In the genomic region with DNA sequence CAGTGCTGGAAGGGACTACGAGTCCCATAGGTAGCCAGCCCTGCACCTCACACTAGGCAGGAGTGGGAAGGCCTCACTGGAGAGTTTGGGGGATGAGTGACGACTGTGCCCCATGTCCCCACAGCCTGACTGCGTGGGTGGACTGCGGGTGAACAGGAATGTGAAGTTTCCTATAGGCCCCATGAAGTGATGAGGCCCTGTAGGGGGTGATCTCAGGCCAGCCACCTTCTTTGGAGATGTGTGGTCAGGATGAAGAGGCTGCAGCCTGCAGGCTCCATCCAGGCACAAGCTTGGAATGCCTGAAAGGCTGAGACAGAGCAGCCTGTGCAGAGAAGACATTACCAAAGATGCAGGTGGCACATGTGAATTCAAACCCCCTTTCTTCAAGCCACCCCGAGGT, we compare ENCODE assay signal across 13 cellular contexts.
"Had no signal": no experiment of that assay in that cellular context is flagged by ENCODE, and none has a peak within 500 bp of the region (broad histone marks: within the 10 kb centered on the region; RNA-seq: fewer than 3 reads in every experiment).

No MANE protein-coding gene starts in this region.

- H3K9me3 ChIP-seq: ascending aorta, left lung, testis had no signal

- H3K27ac Mint-ChIP-seq: activated CD4-positive, alpha-beta T cell treated with anti-CD3 and anti-CD28 coated beads, Interleukin-2, amount 10 ng/mL, durations not matched to agents 7 days and 5 days; natural killer cell; progenitor cell of endocrine pancreas; stimulated activated naive CD8-positive, alpha-beta T cell treated with anti-CD3 and anti-CD28 coated beads, Interleukin-15, amount 100 ng/mL, for 72 hours had no signal

- H3K79me2 ChIP-seq: hepatocyte had no signal

- H3K27me3 ChIP-seq: ascending aorta, hepatocyte, testis had no signal

- H3K4me2 ChIP-seq: hepatocyte had no signal

- H3K4me3 Mint-ChIP-seq: activated CD4-positive, alpha-beta T cell treated with anti-CD3 and anti-CD28 coated beads, Interleukin-2, amount 10 ng/mL, durations not matched to agents 7 days and 5 days; natural killer cell; stimulated activated naive CD8-positive, alpha-beta T cell treated with anti-CD3 and anti-CD28 coated beads, Interleukin-15, amount 100 ng/mL, for 72 hours had no signal

- DNase-seq: activated CD4-positive, alpha-beta T cell treated with anti-CD3 and anti-CD28 coated beads, Interleukin-2, amount 10 ng/mL, durations not matched to agents 7 days and 5 days; activated CD8-positive, alpha-beta memory T cell treated with anti-CD3 and anti-CD28 coated beads for 24 hours; activated naive CD4-positive, alpha-beta T cell; left lung; mammary epithelial cell; natural killer cell; nucleus accumbens; right cardiac atrium; stimulated activated naive CD8-positive, alpha-beta T cell treated with anti-CD3 and anti-CD28 coated beads, Interleukin-15, amount 100 ng/mL, for 72 hours; testis had no signal

- ATAC-seq: left lung; natural killer cell; right cardiac atrium; stimulated activated naive CD8-positive, alpha-beta T cell treated with anti-CD3 and anti-CD28 coated beads, Interleukin-15, amount 100 ng/mL, for 72 hours had no signal

- H3K4me1 ChIP-seq: left lung had no signal

- H2AFZ ChIP-seq: hepatocyte had no signal

- H3K4me3 ChIP-seq: ascending aorta, hepatocyte, left lung, testis had no signal

- H3K4me1 Mint-ChIP-seq: activated CD4-positive, alpha-beta T cell treated with anti-CD3 and anti-CD28 coated beads, Interleukin-2, amount 10 ng/mL, durations not matched to agents 7 days and 5 days; natural killer cell had no signal

- H3K36me3 Mint-ChIP-seq: natural killer cell had no signal

- H3K36me3 ChIP-seq: left lung had no signal

- H3K27ac ChIP-seq: ascending aorta, hepatocyte, left lung, testis had no signal
